ENCODE assay signal across 8 cellular contexts in genomic region chr2:39913648-39914456, GRCh38.
DNase-seq lines count a peak whose midpoint lies in the region; ATAC-seq and TF ChIP-seq lines count a peak whose summit lies in the region.

No MANE protein-coding gene starts in this region.

- TF ChIP-seq POLR2A in adrenal gland (IDR thresholded peaks at IDR 0.05), result no peak

- H3K4me1 Mint-ChIP-seq in Caco-2 (ENCODE audit: low read depth, unreplicated experiment), result no peaks in the 10 kb centered on the region

- 29 to 34% (median 33%) methylated on average over 5 of the region's 5 CpGs for WGBS in adrenal gland, 4 donors
- 22% methylated on average over 5 of the region's 5 CpGs for WGBS in hepatocyte (ENCODE audit: low lambda C conversion rate, missing lambda C conversion rate)

- TF ChIP-seq CTCF in Caco-2 (IDR thresholded peaks at IDR 0.05; ENCODE audit: insufficient read depth in 1 of 2, low read depth in 1 of 2, low read length in 1 of 2, severe bottlenecking in 1 of 2, unreplicated experiment in 1 of 2), result peak; percentile 58 to 72
- TF ChIP-seq CTCF in adrenal gland (IDR thresholded peaks at IDR 0.05), result peak; percentile 71 to 84 (median 80)
- TF ChIP-seq CTCF in hepatocyte (IDR thresholded peaks at IDR 0.05; ENCODE audit: poor library complexity), result peak; percentile 89

- H3K4me3 ChIP-seq in Caco-2 (ENCODE audit: low read depth, low read length) (no peak overlapping the region), adrenal gland (no peak overlapping the region), hepatocyte (no peak overlapping the region)

- ATAC-seq in GM19035 (IDR thresholded peaks at IDR 0.05; ENCODE audit: unreplicated experiment) (peak; percentile 88), HG03378 (IDR thresholded peaks at IDR 0.05; ENCODE audit: unreplicated experiment) (peak; percentile 94)

- H3K4me1 ChIP-seq in Caco-2 (no peaks in the 10 kb centered on the region), adrenal gland (replicated peaks in 1 of 2) (no peaks in the 10 kb centered on the region), hepatocyte (ENCODE audit: insufficient read depth) (no peaks in the 10 kb centered on the region)

- H4K20me1 ChIP-seq in hepatocyte (ENCODE audit: insufficient read depth, poor library complexity, severe bottlenecking), result no peaks in the 10 kb centered on the region

- H3K9me2 ChIP-seq in hepatocyte (replicated peaks; ENCODE audit: insufficient read depth), result no peaks in the 10 kb centered on the region

- no peak overlapping the region for H3K27ac Mint-ChIP-seq in Caco-2 (ENCODE audit: unreplicated experiment)

- DNase-seq in Caco-2 (peak in 1 of 2 experiments; percentile 47), NCI-H345 treated with DMSO at 0.1 percent for 48 hours (lab: John Stamatoyannopoulos, UW; ENCODE audit: unreplicated experiment) (peak; percentile 39), adrenal gland (peak in 1 of 7 donors; percentile 20), hepatocyte (ENCODE audit: low spot score) (peak; percentile 69), smooth muscle cell of the brain vasculature (ENCODE audit: low read depth, low spot score) (peak; percentile 52)
- no peak for DNase-seq in stimulated activated CD4-positive, alpha-beta T cell treated with anti-CD3 and anti-CD28 coated beads, Interleukin-4, amount 100 ng/mL, for 4 hours

- H3K27me3 ChIP-seq in Caco-2 (replicated peaks; ENCODE audit: control insufficient read depth, insufficient read depth, low read length) (no peaks in the 10 kb centered on the region; the same call in 1 of the 2 replicates), adrenal gland (no peaks in the 10 kb centered on the region), hepatocyte (no peaks in the 10 kb centered on the region)

- H3K36me3 Mint-ChIP-seq in Caco-2 (ENCODE audit: insufficient read depth, unreplicated experiment), result no peaks in the 10 kb centered on the region

- H3K36me3 ChIP-seq in Caco-2 (ENCODE audit: control insufficient read depth, insufficient read depth, low read length) (no peaks in the 10 kb centered on the region), adrenal gland (replicated peaks in 1 of 2) (no peaks in the 10 kb centered on the region), hepatocyte (replicated peaks; ENCODE audit: insufficient read depth, low read depth) (no peaks in the 10 kb centered on the region)

- H3K27me3 Mint-ChIP-seq in Caco-2 (ENCODE audit: insufficient read depth, unreplicated experiment), result peaks cover 20% of the 10 kb centered on the region

- no peaks in the 10 kb centered on the region for H3K9me3 ChIP-seq in Caco-2
- no peaks in the 10 kb centered on the region for H3K9me3 ChIP-seq in adrenal gland (replicated peaks in 1 of 3)
- H3K9me3 ChIP-seq in hepatocyte (ENCODE audit: low read depth), result no peaks in the 10 kb centered on the region

- POLR2A ChIA-PET in Caco-2 (lab: Charles Lee), result no interaction called here

- intact Hi-C loops in Caco-2 (cut with micrococcal nuclease; ENCODE audit: unreplicated experiment) (loop anchor here (1.0 to 5.0 kb wide), 5 partner anchors 343 to 1868 kb away; no protein-coding TSS in a partner anchor), adrenal gland (cut with DNase I) (loop anchor here in 1 of 2 donors (5.0 to 10.0 kb wide), 3 partner anchors 643 to 1871 kb away; no protein-coding TSS in a partner anchor)

- no TSS peak for BruUV-seq in Caco-2 (replicated peaks; lab: Mats Ljungman, UMichigan)

- no peak overlapping the region for H3K4me3 Mint-ChIP-seq in Caco-2 (ENCODE audit: unreplicated experiment)

- H3K27ac ChIP-seq in adrenal gland, result no peak overlapping the region
- H3K27ac ChIP-seq in hepatocyte, result no peak overlapping the region

- no peak overlapping the region for H3K4me2 ChIP-seq in hepatocyte

- no peaks in the 10 kb centered on the region for H3K79me2 ChIP-seq in hepatocyte

- CTCF ChIA-PET in Caco-2 (lab: Charles Lee), result interaction anchor here (0.7 to 1.5 kb wide), 19 partner anchors 15 to 1841 kb away, joined by 3 to 28 read pairs (median 4); no protein-coding TSS in a partner anchor

- no peak overlapping the region for H2AFZ ChIP-seq in hepatocyte

- no peaks in the 10 kb centered on the region for H3K9me3 Mint-ChIP-seq in Caco-2 (ENCODE audit: unreplicated experiment)

Comparison
In these comparisons a context has a peak if more than half of its experiments do, and no peak if none do; other contexts are left out.
1. DNase-seq: peak in NCI-H345 treated with DMSO at 0.1 percent for 48 hours (single experiment), hepatocyte (single experiment) and smooth muscle cell of the brain vasculature (single experiment); none in stimulated activated CD4-positive, alpha-beta T cell treated with anti-CD3 and anti-CD28 coated beads, Interleukin-4, amount 100 ng/mL, for 4 hours (0 of 2).
2. Peak in every context shown above with its lines, with median percentiles within 50 percentile points of each other: CTCF ChIP-seq.